Comparison of ENCODE assay signal across 25 cellular contexts in genomic region chr4:53067125-53067802, GRCh38.
DNase-seq lines count a peak whose midpoint lies in the region; ATAC-seq and FAIRE-seq lines count a peak whose summit lies in the region.
"Had no signal": no experiment of that assay in that cellular context is flagged by ENCODE, and none has a peak within 500 bp of the region (broad histone marks: within the 10 kb centered on the region; RNA-seq: fewer than 3 reads in every experiment).

No MANE protein-coding gene starts in this region.

- H3K36me3 Mint-ChIP-seq in activated T-cell treated with anti-CD3 and anti-CD28 coated beads, Interleukin-2, amount 50 U/mL, for 4 hours (ENCODE audit: insufficient read depth) = peaks cover 13% of the 10 kb centered on the region
- peaks cover 11% of the 10 kb centered on the region for H3K36me3 Mint-ChIP-seq in activated T-helper 17 cell treated with anti-CD3 and anti-CD28 coated beads, Interleukin-2, amount 50 U/mL, for 72 hours (ENCODE audit: low read depth)

- H3K27ac Mint-ChIP-seq in activated T-helper 17 cell treated with anti-CD3 and anti-CD28 coated beads, Interleukin-2, amount 50 U/mL, for 72 hours = no peak overlapping the region
- H3K27ac Mint-ChIP-seq: GM23338, H9, HFFc6 had no signal

- peak; percentile 79 for FAIRE-seq in urothelium cell line (lab: Jason Lieb, UNC)
- FAIRE-seq: G401.6 had no signal

- H3K27me3 Mint-ChIP-seq in activated T-cell treated with anti-CD3 and anti-CD28 coated beads, Interleukin-2, amount 50 U/mL, for 4 hours (ENCODE audit: low read depth) = no peaks in the 10 kb centered on the region
- no peaks in the 10 kb centered on the region for H3K27me3 Mint-ChIP-seq in activated T-helper 17 cell treated with anti-CD3 and anti-CD28 coated beads, Interleukin-2, amount 50 U/mL, for 72 hours
- H3K27me3 Mint-ChIP-seq: CD4-positive, alpha-beta memory T cell had no signal

- no peaks in the 10 kb centered on the region for H3K4me1 Mint-ChIP-seq in activated T-cell treated with anti-CD3 and anti-CD28 coated beads, Interleukin-2, amount 50 U/mL, for 4 hours (ENCODE audit: low read depth)
- H3K4me1 Mint-ChIP-seq in activated T-helper 17 cell treated with anti-CD3 and anti-CD28 coated beads, Interleukin-2, amount 50 U/mL, for 72 hours = peaks cover 6% of the 10 kb centered on the region

- no peak overlapping the region for H3K4me3 Mint-ChIP-seq in activated T-cell treated with anti-CD3 and anti-CD28 coated beads, Interleukin-2, amount 50 U/mL, for 4 hours
- no peak overlapping the region for H3K4me3 Mint-ChIP-seq in activated T-helper 17 cell treated with anti-CD3 and anti-CD28 coated beads, Interleukin-2, amount 50 U/mL, for 72 hours
- H3K4me3 Mint-ChIP-seq: CD4-positive, alpha-beta memory T cell; GM23338; H9; HFFc6 had no signal

- peaks cover 11% of the 10 kb centered on the region for H3K9me3 Mint-ChIP-seq in activated T-cell treated with anti-CD3 and anti-CD28 coated beads, Interleukin-2, amount 50 U/mL, for 4 hours
- H3K9me3 Mint-ChIP-seq in activated T-helper 17 cell treated with anti-CD3 and anti-CD28 coated beads, Interleukin-2, amount 50 U/mL, for 72 hours = peaks cover 12% of the 10 kb centered on the region
- H3K9me3 Mint-ChIP-seq: GM23338, H9, HFFc6 had no signal

- ATAC-seq in activated T-cell treated with anti-CD3 and anti-CD28 coated beads, Interleukin-2, amount 50 U/mL, for 4 hours = peak; percentile 55 to 76
- ATAC-seq in activated T-helper 17 cell treated with anti-CD3 and anti-CD28 coated beads, Interleukin-2, amount 50 U/mL, for 72 hours (replicated peaks) = peak; percentile 81
- ATAC-seq: GM23338 had no signal

- DNase-seq in activated T-cell treated with anti-CD3 and anti-CD28 coated beads, Interleukin-2, amount 50 U/mL, for 4 hours = no peak
- no peak for DNase-seq in activated T-cell treated with anti-CD3 and anti-CD28 coated beads, Interleukin-2, amount 50 U/mL, for 1 hour
- DNase-seq in stimulated activated CD4-positive, alpha-beta T cell treated with anti-CD3 and anti-CD28 coated beads, Interleukin-15, amount 100 ng/mL, for 24 hours = peak; percentile 3
- no peak for DNase-seq in stimulated activated CD4-positive, alpha-beta T cell treated with anti-CD3 and anti-CD28 coated beads, Interleukin-12 subunit alpha, Interleukin-12 subunit beta, amount 100 ng/mL, for 4 hours
- DNase-seq in urothelium cell line (ENCODE audit: low spot score) (no peak), cerebellar cortex (ENCODE audit: low spot score) (no peak), NCI-H1417 treated with DMSO at 0.1 percent for 48 hours (lab: John Stamatoyannopoulos, UW) (no peak)
- DNase-seq: C1 segment of cervical spinal cord; CD4-positive, alpha-beta memory T cell; COR-L47; DMS53; H9; HFFc6; IMR-90; KG1; MM.1S; NCI-H1694; NCI-H2081; NCI-H2227 treated with DMSO at 0.1 percent for 48 hours; NCI-H69; RPMI8226; SHP77 had no signal
